17 cellular contexts compared by ENCODE assay signal in the genomic region with DNA sequence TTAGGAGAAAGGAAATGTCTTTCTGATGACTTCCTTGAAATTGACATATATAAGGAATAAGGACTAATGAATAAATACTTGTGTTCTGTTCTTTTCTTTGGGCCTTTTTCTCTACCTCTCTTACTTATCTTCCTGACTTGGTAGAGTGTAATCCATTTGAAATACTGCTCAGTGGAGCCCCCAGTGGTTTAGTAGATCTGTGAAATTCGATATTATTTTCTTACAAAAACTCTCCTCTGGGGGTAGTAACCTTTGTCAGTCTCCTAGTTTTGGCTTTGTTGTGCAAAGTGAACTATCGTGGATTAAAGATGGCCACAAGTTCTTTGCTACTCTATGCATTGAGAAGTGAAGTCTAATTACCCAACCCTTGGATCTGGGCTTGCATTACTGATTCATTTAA. TPM values are rescaled to one million over a fixed set of nuclear protein-coding genes. Genes with fewer than 3 reads are reported as not detected.
DNase-seq lines count a peak whose midpoint lies in the region; ATAC-seq, FAIRE-seq and TF ChIP-seq lines count a peak whose summit lies in the region.
"Had no signal": no experiment of that assay in that cellular context is flagged by ENCODE, and none has a peak within 500 bp of the region (broad histone marks: within the 10 kb centered on the region; RNA-seq: fewer than 3 reads in every experiment).

No MANE protein-coding gene starts in this region.

- H3F3A ChIP-seq in smooth muscle cell (ENCODE audit: low read depth), result peaks cover 7% of the 10 kb centered on the region

- POLR2A ChIA-PET in K562 (lab: Yijun Ruan, JAX), result no interaction called here

- H3K9me3 Mint-ChIP-seq in HFFc6, result peaks cover 8% of the 10 kb centered on the region
- H3K9me3 Mint-ChIP-seq: activated naive CD4-positive, alpha-beta T cell treated with anti-CD3 and anti-CD28 coated beads, Interleukin-2, amount 50 U/mL, for 24 hours had no signal

- H3K4me1 Mint-ChIP-seq in HFFc6 (ENCODE audit: low read depth), result peaks cover 48% of the 10 kb centered on the region

- TF ChIP-seq EP300 in K562 (IDR thresholded peaks at IDR 0.05; ENCODE audit: low read length), result no peak

- H3K9me3 ChIP-seq in K562 (replicated peaks; ENCODE audit: control insufficient read depth, insufficient read depth, low read depth, low read length) (no peaks in the 10 kb centered on the region), smooth muscle cell (replicated peaks; ENCODE audit: low read depth) (no peaks in the 10 kb centered on the region)
- H3K9me3 ChIP-seq: body of pancreas had no signal

- H3K9ac ChIP-seq in K562 (ENCODE audit: insufficient read depth in 1 of 2, low read depth in 2 of 2, low read length in 2 of 2), result no peak overlapping the region
- H3K9ac ChIP-seq in smooth muscle cell (ENCODE audit: low read depth), result no peak overlapping the region

- peak; percentile 71 for ATAC-seq in K562
- no peak for ATAC-seq in GM18873 (IDR thresholded peaks at IDR 0.05; ENCODE audit: low FRiP score, unreplicated experiment)
- ATAC-seq in GM18909 (IDR thresholded peaks at IDR 0.05; ENCODE audit: poor library complexity, unreplicated experiment), result no peak
- ATAC-seq: body of pancreas; naive thymus-derived CD8-positive, alpha-beta T cell had no signal

- H2AFZ ChIP-seq in K562 (ENCODE audit: low read depth, low read length), result 0 out of 2 replicates have a peak overlapping the region, but pooled peaks have one; percentile 0
- H2AFZ ChIP-seq in smooth muscle cell (ENCODE audit: low read depth), result no peak overlapping the region

- intact Hi-C loops in K562 (cut with micrococcal nuclease), result no loop called here

- no peaks in the 10 kb centered on the region for H4K20me1 ChIP-seq in K562 (replicated peaks; ENCODE audit: control insufficient read depth, insufficient read depth, low read length)
- H4K20me1 ChIP-seq in smooth muscle cell (ENCODE audit: low read depth), result no peaks in the 10 kb centered on the region

- WGBS in K562 (ENCODE audit: insufficient coverage, low coverage, missing lambda C conversion rate), result 31% methylated on average over 2 of the region's 2 CpGs
- WGBS in smooth muscle cell (ENCODE audit: low lambda C conversion rate), result 93% methylated on average over 2 of the region's 2 CpGs

- no peaks in the 10 kb centered on the region for H3K36me3 ChIP-seq in K562 (ENCODE audit: control insufficient read depth, insufficient read depth, low read length)
- H3K36me3 ChIP-seq in smooth muscle cell (ENCODE audit: low read depth), result no peaks in the 10 kb centered on the region

- DNase-seq in NCI-H82 (lab: John Stamatoyannopoulos, UW) (peak; percentile 13), NCI-H82 treated with DMSO at 0.1 percent for 48 hours (lab: John Stamatoyannopoulos, UW; ENCODE audit: unreplicated experiment) (no peak), HFFc6 (no peak), K562 (ENCODE audit: extremely low read depth in 1 of 4, low spot score in 3 of 4) (peak in 2 of 4 experiments; percentile 23 to 26), smooth muscle cell (lab: John Stamatoyannopoulos, UW; ENCODE audit: unreplicated experiment) (no peak), SIG-M5 treated with dmso at 0.1 percent for 504 hours (lab: John Stamatoyannopoulos, UW; ENCODE audit: unreplicated experiment) (no peak)
- DNase-seq: activated CD4-positive, CD25-positive, alpha-beta regulatory T cell treated with anti-CD3 and anti-CD28 coated beads, Interleukin-2, amount 50 U/mL, for 72 hours; body of pancreas; dermis blood vessel endothelial cell; naive thymus-derived CD8-positive, alpha-beta T cell; NCI-H187 treated with DMSO at 0.1 percent for 48 hours; NCI-H510A had no signal

- H3K27me3 Mint-ChIP-seq in HFFc6 (ENCODE audit: insufficient read depth), result peaks cover 3% of the 10 kb centered on the region; the same call in 1 of the 2 replicates
- H3K27me3 Mint-ChIP-seq: activated naive CD4-positive, alpha-beta T cell treated with anti-CD3 and anti-CD28 coated beads, Interleukin-2, amount 50 U/mL, for 24 hours had no signal

- H3K4me3 Mint-ChIP-seq in HFFc6, result no peak overlapping the region
- H3K4me3 Mint-ChIP-seq: activated naive CD4-positive, alpha-beta T cell treated with anti-CD3 and anti-CD28 coated beads, Interleukin-2, amount 50 U/mL, for 24 hours; naive thymus-derived CD8-positive, alpha-beta T cell had no signal

- H3K27me3 ChIP-seq in K562 (ENCODE audit: control insufficient read depth in 2 of 2, insufficient read depth in 2 of 2, low read length in 2 of 2) (no peaks in the 10 kb centered on the region), smooth muscle cell (ENCODE audit: low read depth) (no peaks in the 10 kb centered on the region)
- H3K27me3 ChIP-seq: body of pancreas had no signal

- H3K27ac Mint-ChIP-seq in HFFc6, result no peak overlapping the region
- H3K27ac Mint-ChIP-seq: activated naive CD4-positive, alpha-beta T cell treated with anti-CD3 and anti-CD28 coated beads, Interleukin-2, amount 50 U/mL, for 24 hours; naive thymus-derived CD8-positive, alpha-beta T cell had no signal

- H3K79me2 ChIP-seq in K562 (ENCODE audit: control insufficient read depth, insufficient read depth, low read length) (no peaks in the 10 kb centered on the region), smooth muscle cell (ENCODE audit: low read depth) (no peaks in the 10 kb centered on the region)

- peaks cover 15% of the 10 kb centered on the region for H3K36me3 Mint-ChIP-seq in HFFc6 (ENCODE audit: low read depth)
- H3K36me3 Mint-ChIP-seq: activated naive CD4-positive, alpha-beta T cell treated with anti-CD3 and anti-CD28 coated beads, Interleukin-2, amount 50 U/mL, for 24 hours; naive thymus-derived CD8-positive, alpha-beta T cell had no signal

- H3K27ac ChIP-seq in K562 (ENCODE audit: extremely low read depth, low read depth, low read length), result no peak overlapping the region
- H3K27ac ChIP-seq in smooth muscle cell (ENCODE audit: low read depth), result peak overlapping the region; percentile 29
- H3K27ac ChIP-seq: body of pancreas had no signal

- TF ChIP-seq CTCF in HFFc6 (IDR thresholded peaks at IDR 0.05), result peak; percentile 51
- TF ChIP-seq CTCF in K562 (IDR thresholded peaks at IDR 0.05 in 2 of 3, conservative IDR thresholded peaks at IDR 0.05 in 1 of 3; ENCODE audit: insufficient read depth in 2 of 3, low read depth in 1 of 3, low read length in 3 of 3), result peak in 2 of 3 experiments; percentile 25 to 57; a peak in 2 of 6 replicates
- TF ChIP-seq CTCF in smooth muscle cell (IDR thresholded peaks at IDR 0.05; ENCODE audit: borderline replicate concordance, insufficient read depth, poor library complexity, severe bottlenecking), result peak; percentile 24

- peak in 1 of 2 experiments; percentile 34; a peak in 2 of 4 replicates for TF ChIP-seq RAD21 in K562 (CRISPR knock-in tag; conservative IDR thresholded peaks at IDR 0.05 in 1 of 2, IDR thresholded peaks at IDR 0.05 in 1 of 2)

- no peaks in the 10 kb centered on the region for H3K9me1 ChIP-seq in K562 (ENCODE audit: control insufficient read depth, insufficient read depth, low read length)

- H3K4me3 ChIP-seq in K562 (no peak overlapping the region), smooth muscle cell (no peak overlapping the region)
- H3K4me3 ChIP-seq: body of pancreas, lung had no signal

- no peak for TF ChIP-seq POLR2A in K562 (conservative IDR thresholded peaks at IDR 0.05)

- H3K4me1 ChIP-seq in K562 (replicated peaks in 1 of 2; ENCODE audit: control insufficient read depth in 2 of 2, insufficient read depth in 2 of 2, low read length in 2 of 2), result peaks cover 0 to 4% of the 10 kb centered on the region in 2 experiments; a peak in 1 of 5 replicates
- H3K4me1 ChIP-seq in smooth muscle cell (ENCODE audit: low read depth), result no peaks in the 10 kb centered on the region

- H3K4me2 ChIP-seq in K562 (ENCODE audit: insufficient read depth, low read length) (no peak overlapping the region), smooth muscle cell (no peak overlapping the region)

- BruUV-seq in K562 (replicated peaks; lab: Mats Ljungman, UMichigan), result no TSS peak

- CTCF ChIA-PET in K562 (lab: Yijun Ruan, JAX; ENCODE audit: low intra/inter-chr PET ratio), result no interaction called here

- in situ Hi-C loops in K562 (cut with MboI), result no loop called here

- FAIRE-seq in K562 (lab: Jason Lieb, UNC), result no peak
- FAIRE-seq: H54 had no signal

TF ChIP-seq in K562, 482 proteins besides CTCF, POLR2A, EP300 and RAD21 (continues in another document):
- TF ChIP-seq ZNF79 (CRISPR knock-in tag; IDR thresholded peaks at IDR 0.05; ENCODE audit: low read depth), result peak; percentile 63
- TF ChIP-seq, protein P1, sequence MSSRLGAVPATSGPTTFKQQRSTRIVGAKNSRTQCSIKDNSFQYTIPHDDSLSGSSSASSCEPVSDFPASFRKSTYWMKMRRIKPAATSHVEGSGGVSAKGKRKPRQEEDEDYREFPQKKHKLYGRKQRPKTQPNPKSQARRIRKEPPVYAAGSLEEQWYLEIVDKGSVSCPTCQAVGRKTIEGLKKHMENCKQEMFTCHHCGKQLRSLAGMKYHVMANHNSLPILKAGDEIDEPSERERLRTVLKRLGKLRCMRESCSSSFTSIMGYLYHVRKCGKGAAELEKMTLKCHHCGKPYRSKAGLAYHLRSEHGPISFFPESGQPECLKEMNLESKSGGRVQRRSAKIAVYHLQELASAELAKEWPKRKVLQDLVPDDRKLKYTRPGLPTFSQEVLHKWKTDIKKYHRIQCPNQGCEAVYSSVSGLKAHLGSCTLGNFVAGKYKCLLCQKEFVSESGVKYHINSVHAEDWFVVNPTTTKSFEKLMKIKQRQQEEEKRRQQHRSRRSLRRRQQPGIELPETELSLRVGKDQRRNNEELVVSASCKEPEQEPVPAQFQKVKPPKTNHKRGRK (tag; IDR thresholded peaks at IDR 0.05), result no peak; the same call in 1 of the 2 replicates

RNA-seq across cellular contexts. Expression of a gene that starts 48.8 kb away (rescaled TPM):
- total RNA-seq in HFFc6 (2021; fragmentation: NEBNext Ultra II Directional; extraction: Animal tissue kit (Norgen Biotek cat#: 25700)), result 10 to 100 TPM; 30.5 to 48.9 (median 43.8) TPM
- total RNA-seq in K562 (2011; cell fraction: chromatin; rRNA removed; ENCODE audit: low replicate concordance), result 5.0 and 6.0 TPM in 2 replicates
- 3.9 and 4.0 TPM in 2 replicates for total RNA-seq in K562 (2011; cell fraction: nucleolus; rRNA removed)
- total RNA-seq in K562 (2011; cell fraction: nucleoplasm; rRNA removed), result 3.6 and 4.4 TPM in 2 replicates
- total RNA-seq in K562 (2014; rRNA removed) (6.6 and 7.3 TPM in 2 replicates), K562 (2014; rRNA removed; fragmentation: Illumina TruSeq; extraction: Trizol) (6.3 and 7.6 TPM in 2 replicates), K562 (2015; rRNA removed; fragmentation: Illumina TruSeq; extraction: Trizol) (7.0 and 7.8 TPM in 2 replicates), K562 (2021) (5.9 and 6.1 TPM in 2 replicates), smooth muscle cell (78.2 and 104 TPM in 2 replicates)
- polyA plus RNA-seq in K562 (2011; rRNA removed) (1.7 and 3.1 TPM in 2 replicates), K562 (2014; fragmentation: Illumina TruSeq; extraction: Trizol) (6.2 and 8.3 TPM in 2 replicates), K562 (2014; fragmentation: Nextera tagmentation; extraction: Ambion mirVana) (1 to 10 TPM; 3.8 to 5.5 TPM), K562 (2014; rRNA removed) (5.4 and 6.6 TPM in 2 replicates), smooth muscle cell (49.7 and 56.8 TPM in 2 replicates)
- 3.6 and 4.4 TPM in 2 replicates for polyA plus RNA-seq in K562 (2011; cell fraction: cytosol; rRNA removed)
- polyA plus RNA-seq in K562 (2011; cell fraction: nucleus; rRNA removed), result 3.0 and 4.0 TPM in 2 replicates
- 5.8 and 10.6 TPM in 2 replicates for polyA plus RNA-seq in K562 (2012)
- 4.8 and 6.1 TPM in 2 replicates for polyA minus RNA-seq in K562 (2011; rRNA and poly(A)+ RNA removed)
- 1.0 and 1.4 TPM in 2 replicates for polyA minus RNA-seq in K562 (2011; cell fraction: cytosol; rRNA and poly(A)+ RNA removed)
- polyA minus RNA-seq in K562 (2011; cell fraction: nucleus; rRNA and poly(A)+ RNA removed), result 4.8 and 8.7 TPM in 2 replicates
